Comparison of ENCODE assay signal across 8 cellular contexts in the genomic region with DNA sequence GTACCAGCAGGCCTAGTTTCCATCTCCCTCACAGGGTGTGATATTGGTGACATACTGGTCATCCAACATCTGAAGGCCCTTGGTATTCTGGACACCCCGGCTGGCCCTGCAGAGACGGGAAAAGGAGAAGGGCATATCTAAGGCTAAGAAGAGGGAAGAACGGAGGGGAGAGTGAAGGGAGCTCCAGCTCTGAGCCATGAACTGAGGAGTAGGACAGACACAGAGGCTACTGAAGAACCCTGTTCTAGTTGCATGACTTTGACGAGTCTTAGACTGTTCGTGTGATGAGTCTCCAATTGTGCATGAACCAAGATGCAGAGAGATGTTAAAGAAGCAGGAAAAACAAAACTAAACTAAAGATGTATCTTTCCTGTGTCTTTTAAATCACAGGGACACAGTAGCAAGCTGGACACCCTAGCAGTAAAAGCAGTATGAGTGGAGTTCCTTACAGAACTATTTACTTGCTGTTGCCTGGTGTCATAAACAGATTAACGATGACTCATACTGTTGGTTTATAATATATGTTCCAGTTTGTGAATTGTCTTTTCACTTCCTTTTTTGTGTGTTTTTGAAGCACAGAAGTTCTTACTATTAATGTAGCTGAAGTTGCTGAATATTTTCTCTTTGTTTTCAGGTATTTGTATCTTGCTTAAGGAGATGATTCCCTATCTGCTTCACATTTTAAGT. TPM values are rescaled to one million over a fixed set of nuclear protein-coding genes. Genes with fewer than 3 reads are reported as not detected.
DNase-seq lines count a peak whose midpoint lies in the region; ATAC-seq, FAIRE-seq and TF ChIP-seq lines count a peak whose summit lies in the region.

No MANE protein-coding gene starts in this region.

- DNase-seq in Caki2 (ENCODE audit: low read depth) (peak; percentile 12), kidney glomerular epithelial cell (lab: John Stamatoyannopoulos, UW) (peak; percentile 31), C1 segment of cervical spinal cord (lab: John Stamatoyannopoulos, UW) (no peak), activated gamma-delta T cell treated with Interleukin-2 at 50 U/mL for 16 hours (no peak), kidney (no peak)
- no peak for DNase-seq in activated T-helper 1 cell treated with anti-CD3 and anti-CD28 coated beads, Interleukin-12 subunit alpha, Interleukin-12 subunit beta, Interleukin-2, Interleukin-4 antibody, amounts not matched to agents 30 ng/mL and 10 ng/mL and 1 ng/mL, durations not matched to agents 14 hours and 24 hours and 36 hours (ENCODE audit: low spot score)

- H3K4me1 Mint-ChIP-seq in activated T-helper 1 cell treated with anti-CD3 and anti-CD28 coated beads, Interleukin-12 subunit alpha, Interleukin-12 subunit beta, Interleukin-2, Interleukin-4 antibody, amounts not matched to agents 30 ng/mL and 10 ng/mL and 1 ng/mL, durations not matched to agents 14 hours and 24 hours and 36 hours (ENCODE audit: low read depth): peaks cover 23% of the 10 kb centered on the region

- peaks cover 5% of the 10 kb centered on the region for H3K27me3 Mint-ChIP-seq in activated T-helper 1 cell treated with anti-CD3 and anti-CD28 coated beads, Interleukin-12 subunit alpha, Interleukin-12 subunit beta, Interleukin-2, Interleukin-4 antibody, amounts not matched to agents 30 ng/mL and 10 ng/mL and 1 ng/mL, durations not matched to agents 14 hours and 24 hours and 36 hours (ENCODE audit: insufficient read depth)

- no peak for TF ChIP-seq CTCF in kidney (IDR thresholded peaks at IDR 0.05; ENCODE audit: borderline replicate concordance, extremely low read depth, insufficient read depth)

- H3K36me3 ChIP-seq in kidney (ENCODE audit: control insufficient read depth in 1 of 2, insufficient read depth in 2 of 2, low read length in 2 of 2): no peaks in the 10 kb centered on the region

- no peak overlapping the region for H3K4me3 Mint-ChIP-seq in activated T-helper 1 cell treated with anti-CD3 and anti-CD28 coated beads, Interleukin-12 subunit alpha, Interleukin-12 subunit beta, Interleukin-2, Interleukin-4 antibody, amounts not matched to agents 30 ng/mL and 10 ng/mL and 1 ng/mL, durations not matched to agents 14 hours and 24 hours and 36 hours

- H3K9ac ChIP-seq in kidney (ENCODE audit: low read length in 2 of 2): no peak overlapping the region

- in situ Hi-C loops in Caki2 (cut with HindIII; ENCODE audit: low pct_unique_long_range_greater_than_20kb, low sequenced_read_pairs): no loop called here

- intact Hi-C loops in activated T-helper 1 cell treated with anti-CD3 and anti-CD28 coated beads, Interleukin-12 subunit alpha, Interleukin-12 subunit beta, Interleukin-2, Interleukin-4 antibody, amounts not matched to agents 30 ng/mL and 10 ng/mL and 1 ng/mL, durations not matched to agents 14 hours and 24 hours and 36 hours (cut with micrococcal nuclease): loop anchor here (5.0 kb wide), 1 partner anchor 62 kb away; no protein-coding TSS in a partner anchor
- intact Hi-C loops in kidney (cut with DNase I): no loop called here

- H3K4me3 ChIP-seq in kidney (ENCODE audit: low read length in 2 of 2): no peak overlapping the region

- H3K9me3 Mint-ChIP-seq in activated T-helper 1 cell treated with anti-CD3 and anti-CD28 coated beads, Interleukin-12 subunit alpha, Interleukin-12 subunit beta, Interleukin-2, Interleukin-4 antibody, amounts not matched to agents 30 ng/mL and 10 ng/mL and 1 ng/mL, durations not matched to agents 14 hours and 24 hours and 36 hours: peaks cover 8% of the 10 kb centered on the region

- H3K27ac ChIP-seq in kidney (ENCODE audit: low read depth in 2 of 2, low read length in 2 of 2): no peak overlapping the region

- H3K9me3 ChIP-seq in kidney (ENCODE audit: control insufficient read depth in 1 of 2, low read length in 2 of 2): no peaks in the 10 kb centered on the region

- H3K27ac Mint-ChIP-seq in activated T-helper 1 cell treated with anti-CD3 and anti-CD28 coated beads, Interleukin-12 subunit alpha, Interleukin-12 subunit beta, Interleukin-2, Interleukin-4 antibody, amounts not matched to agents 30 ng/mL and 10 ng/mL and 1 ng/mL, durations not matched to agents 14 hours and 24 hours and 36 hours: peak overlapping the region; percentile 19

- H3K36me3 Mint-ChIP-seq in activated T-helper 1 cell treated with anti-CD3 and anti-CD28 coated beads, Interleukin-12 subunit alpha, Interleukin-12 subunit beta, Interleukin-2, Interleukin-4 antibody, amounts not matched to agents 30 ng/mL and 10 ng/mL and 1 ng/mL, durations not matched to agents 14 hours and 24 hours and 36 hours (ENCODE audit: low read depth): peaks cover 3% of the 10 kb centered on the region

- H3K4me1 ChIP-seq in kidney (ENCODE audit: control insufficient read depth in 1 of 2, insufficient read depth in 1 of 2, low read depth in 1 of 2, low read length in 2 of 2): no peaks in the 10 kb centered on the region

- peak; percentile 99 for ATAC-seq in GM19467 (IDR thresholded peaks at IDR 0.05; ENCODE audit: unreplicated experiment)
- ATAC-seq in HG03460 (IDR thresholded peaks at IDR 0.05; ENCODE audit: unreplicated experiment): peak; percentile 100

- FAIRE-seq in kidney (lab: Jason Lieb, UNC): no peak

RNA-seq across cellular contexts. Expression of a gene that starts 15.5 kb away (rescaled TPM):
- not detected in 2 replicates for total RNA-seq in Caki2 (2014; rRNA removed; shearing (Covaris generic); ENCODE audit: low replicate concordance)
- total RNA-seq in activated T-helper 1 cell treated with anti-CD3 and anti-CD28 coated beads, Interleukin-12 subunit alpha, Interleukin-12 subunit beta, Interleukin-2, Interleukin-4 antibody, amounts not matched to agents 30 ng/mL and 10 ng/mL and 1 ng/mL, durations not matched to agents 14 hours and 24 hours and 36 hours: 5.2 and 5.4 TPM in 2 replicates
- 11.5 TPM for total RNA-seq in kidney
- 3.1 TPM for polyA plus RNA-seq in kidney (ENCODE audit: insufficient read depth, low read depth, low replicate concordance)

Comparison
In these comparisons a context has a peak if more than half of its experiments do, and no peak if none do; other contexts are left out.
1. DNase-seq: peak in Caki2 (single experiment) and kidney glomerular epithelial cell (single experiment); none in activated T-helper 1 cell treated with anti-CD3 and anti-CD28 coated beads, Interleukin-12 subunit alpha, Interleukin-12 subunit beta, Interleukin-2, Interleukin-4 antibody, amounts not matched to agents 30 ng/mL and 10 ng/mL and 1 ng/mL, durations not matched to agents 14 hours and 24 hours and 36 hours (single experiment), C1 segment of cervical spinal cord (0 of 14), activated gamma-delta T cell treated with Interleukin-2 at 50 U/mL for 16 hours (single experiment) and kidney (single experiment).